Comparison of ENCODE assay signal across 26 cellular contexts in genomic region chr21:28932717-28933116, GRCh38. TPM values are rescaled to one million over a fixed set of nuclear protein-coding genes. Genes with fewer than 3 reads are reported as not detected.
DNase-seq lines count a peak whose midpoint lies in the region; ATAC-seq, FAIRE-seq and TF ChIP-seq lines count a peak whose summit lies in the region.
"Had no signal": no experiment of that assay in that cellular context is flagged by ENCODE, and none has a peak within 500 bp of the region (broad histone marks: within the 10 kb centered on the region; RNA-seq: fewer than 3 reads in every experiment).

No MANE protein-coding gene starts in this region.

- H2AFZ ChIP-seq in ACC112 (ENCODE audit: low read length, unreplicated experiment), result no peak overlapping the region

- no peaks in the 10 kb centered on the region for H3K9me3 Mint-ChIP-seq in naive thymus-derived CD8-positive, alpha-beta T cell
- H3K9me3 Mint-ChIP-seq: CD4-positive, alpha-beta memory T cell; IgD-negative memory B cell had no signal

- H3K4me1 Mint-ChIP-seq in naive thymus-derived CD8-positive, alpha-beta T cell, result peaks cover 0 to 4% (median 0%) of the 10 kb centered on the region in 4 donors
- H3K4me1 Mint-ChIP-seq: IgD-negative memory B cell had no signal

- peak overlapping the region in 3 of 10 donors; percentile 8 to 27 (median 18) for H3K27ac Mint-ChIP-seq in naive thymus-derived CD8-positive, alpha-beta T cell
- H3K27ac Mint-ChIP-seq: IgD-negative memory B cell had no signal

- H3K79me2 ChIP-seq in ACC112 (ENCODE audit: control insufficient read depth, insufficient read depth, low read length, unreplicated experiment), result no peaks in the 10 kb centered on the region

- H3K4me3 ChIP-seq in ACC112 (ENCODE audit: low read depth, low read length) (peak overlapping the region; percentile 37; the same call in 1 of the 2 replicates), kidney (ENCODE audit: low read length in 2 of 2) (no peak overlapping the region)
- H3K4me3 ChIP-seq: A549, SK-N-MC had no signal

- POLR2A ChIA-PET in HEK293T (lab: Yijun Ruan, JAX), result no interaction called here
- POLR2A ChIA-PET in naive thymus-derived CD8-positive, alpha-beta T cell (lab: Charles Lee), result no interaction called here

- intact Hi-C loops in kidney (cut with DNase I), result no loop called here

- TF ChIP-seq CTCF in kidney (IDR thresholded peaks at IDR 0.05; ENCODE audit: borderline replicate concordance, extremely low read depth, insufficient read depth), result no peak

- H3K27ac ChIP-seq in ACC112 (ENCODE audit: low read depth, low read length) (peak overlapping the region; percentile 90), kidney (ENCODE audit: low read depth in 2 of 2, low read length in 2 of 2) (no peak overlapping the region)
- H3K27ac ChIP-seq: A549, HL-60, SK-N-MC had no signal

- FAIRE-seq in kidney (lab: Jason Lieb, UNC), result peak; percentile 8
- FAIRE-seq: A549, GM18507, RCC 7860 had no signal

- no peaks in the 10 kb centered on the region for H3K27me3 Mint-ChIP-seq in naive thymus-derived CD8-positive, alpha-beta T cell
- H3K27me3 Mint-ChIP-seq: CD4-positive, alpha-beta memory T cell; IgD-negative memory B cell had no signal

- ATAC-seq in naive thymus-derived CD8-positive, alpha-beta T cell, result no peak
- ATAC-seq: A549, HCT116 had no signal

- no peak overlapping the region for H3K9ac ChIP-seq in kidney (ENCODE audit: low read length in 2 of 2)

- no peaks in the 10 kb centered on the region for H3K9me3 ChIP-seq in kidney (ENCODE audit: control insufficient read depth in 1 of 2, low read length in 2 of 2)
- H3K9me3 ChIP-seq: A549 had no signal

- no peak overlapping the region for H3K4me3 Mint-ChIP-seq in naive thymus-derived CD8-positive, alpha-beta T cell
- H3K4me3 Mint-ChIP-seq: CD4-positive, alpha-beta memory T cell; IgD-negative memory B cell had no signal

- peaks cover 12% of the 10 kb centered on the region for H3K4me1 ChIP-seq in ACC112 (ENCODE audit: control insufficient read depth, insufficient read depth, low read length, unreplicated experiment)
- H3K4me1 ChIP-seq in kidney (ENCODE audit: control insufficient read depth in 1 of 2, insufficient read depth in 1 of 2, low read depth in 1 of 2, low read length in 2 of 2), result no peaks in the 10 kb centered on the region
- H3K4me1 ChIP-seq: A549 had no signal

- H3K36me3 ChIP-seq in ACC112 (ENCODE audit: insufficient read depth, low read length) (peaks cover 40% of the 10 kb centered on the region), kidney (ENCODE audit: control insufficient read depth in 1 of 2, insufficient read depth in 2 of 2, low read length in 2 of 2) (peaks cover 7 to 11% of the 10 kb centered on the region in 2 donors)

- CTCF ChIA-PET in HEK293T (lab: Yijun Ruan, JAX), result no interaction called here

- peaks cover 5 to 85% (median 25%) of the 10 kb centered on the region in 3 donors for H3K36me3 Mint-ChIP-seq in naive thymus-derived CD8-positive, alpha-beta T cell

- no peak for DNase-seq in HEK293T (ENCODE audit: extremely low spot score)
- peak; percentile 42 for DNase-seq in NCI-H748 (lab: John Stamatoyannopoulos, UW; ENCODE audit: unreplicated experiment)
- no peak for DNase-seq in kidney
- DNase-seq in NCI-H2081 treated with DMSO at 0.1 percent for 48 hours (lab: John Stamatoyannopoulos, UW), result no peak
- DNase-seq in germinal center (ENCODE audit: low spot score), result no peak
- DNase-seq in naive thymus-derived CD8-positive, alpha-beta T cell, result no peak
- DNase-seq: C1 segment of cervical spinal cord; CD4-positive, alpha-beta memory T cell; COR-L47; DMS53; NCI-H1092; NCI-H1436 treated with DMSO at 0.1 percent for 48 hours; NCI-H2029; NCI-H2171 treated with DMSO at 0.1 percent for 48 hours; NCI-H345; NCI-H510A treated with DMSO at 0.1 percent for 48 hours; NCI-H82; SIG-M5 had no signal

- no peaks in the 10 kb centered on the region for H3K27me3 ChIP-seq in ACC112 (ENCODE audit: insufficient read depth, low read length)

TF ChIP-seq in HEK293T, 16 proteins besides CTCF, POLR2A, EP300 and RAD21:
- TF ChIP-seq NFRKB (IDR thresholded peaks at IDR 0.05) (no peak), PKNOX1 (IDR thresholded peaks at IDR 0.05) (peak; percentile 47)

RNA-seq across cellular contexts. Expression of gene LTN1, which starts 60.0 kb away (rescaled TPM):
- total RNA-seq in kidney, result 25.0 TPM
- 3.6 TPM for polyA plus RNA-seq in kidney (ENCODE audit: insufficient read depth, low read depth, low replicate concordance)
- total RNA-seq in naive thymus-derived CD8-positive, alpha-beta T cell, result 10 to 100 TPM; 30.3 to 30.5 TPM
- 10 to 100 TPM; 12.0 to 14.1 (median 13.0) TPM for polyA plus RNA-seq in naive thymus-derived CD8-positive, alpha-beta T cell
